Comparison of ENCODE assay signal across 11 cellular contexts in the genomic region with DNA sequence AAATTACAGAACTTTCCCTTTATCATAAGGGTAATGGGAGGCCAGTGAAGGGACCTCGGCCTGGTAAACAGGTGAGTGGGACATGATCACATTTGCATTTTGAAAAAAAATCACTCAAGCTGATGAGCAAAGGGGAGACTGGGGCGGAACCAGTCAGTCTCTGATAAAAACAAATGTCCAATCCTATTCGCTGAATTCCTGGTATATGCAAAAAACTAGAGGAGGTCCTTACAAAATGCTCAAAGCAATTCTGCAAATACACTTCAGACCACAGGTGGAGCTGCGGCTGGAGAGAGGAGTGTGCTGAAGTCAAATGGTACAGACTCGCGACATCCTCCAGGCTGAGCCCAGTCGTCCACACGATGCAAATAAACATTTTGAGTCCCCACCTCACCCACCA.
DNase-seq lines count a peak whose midpoint lies in the region; ATAC-seq, FAIRE-seq and TF ChIP-seq lines count a peak whose summit lies in the region.
"Had no signal": no experiment of that assay in that cellular context is flagged by ENCODE, and none has a peak within 500 bp of the region (broad histone marks: within the 10 kb centered on the region; RNA-seq: fewer than 3 reads in every experiment).

No MANE protein-coding gene starts in this region.

- TF ChIP-seq CTCF in SK-N-SH (IDR thresholded peaks at IDR 0.05) (peak; percentile 18; the same call in 1 of the 2 replicates), kidney (IDR thresholded peaks at IDR 0.05; ENCODE audit: borderline replicate concordance, extremely low read depth, insufficient read depth) (no peak)

- H3K4me1 ChIP-seq in SK-N-SH (ENCODE audit: control insufficient read depth in 1 of 2, insufficient read depth in 2 of 2, low read depth in 1 of 2, low read length in 1 of 2), result peaks cover 0 to 6% of the 10 kb centered on the region in 2 experiments; a peak in 1 of 4 replicates
- H3K4me1 ChIP-seq in kidney (ENCODE audit: control insufficient read depth in 1 of 2, insufficient read depth in 1 of 2, low read depth in 1 of 2, low read length in 2 of 2), result no peaks in the 10 kb centered on the region

- TF ChIP-seq RAD21 in SK-N-SH (IDR thresholded peaks at IDR 0.05; ENCODE audit: low read length), result no peak

- FAIRE-seq in kidney (lab: Jason Lieb, UNC), result no peak

- no peaks in the 10 kb centered on the region for H3K9me2 ChIP-seq in SK-N-SH

- H3F3A ChIP-seq in SK-N-SH (replicated peaks; ENCODE audit: insufficient read depth), result no peaks in the 10 kb centered on the region

- H3K27ac ChIP-seq in SK-N-SH (ENCODE audit: low read depth in 2 of 2, low read length in 1 of 2), result no peak overlapping the region
- no peak overlapping the region for H3K27ac ChIP-seq in kidney (ENCODE audit: low read depth in 2 of 2, low read length in 2 of 2)
- H3K27ac ChIP-seq: neutrophil had no signal

- H3K79me2 ChIP-seq in SK-N-SH (ENCODE audit: insufficient read depth), result peaks cover 96% of the 10 kb centered on the region

- H3K9me3 Mint-ChIP-seq in activated T-cell treated with anti-CD3 and anti-CD28 coated beads, Interleukin-2, amount 50 U/mL, for 72 hours, result no peaks in the 10 kb centered on the region
- no peaks in the 10 kb centered on the region for H3K9me3 Mint-ChIP-seq in stimulated activated naive CD8-positive, alpha-beta T cell treated with anti-CD3 and anti-CD28 coated beads, Interleukin-15, Interleukin-2, amounts not matched to agents 100 ng/mL and 50 ng/mL, for 24 hours

- H3K9me3 ChIP-seq in SK-N-SH, result no peaks in the 10 kb centered on the region
- no peaks in the 10 kb centered on the region for H3K9me3 ChIP-seq in kidney (ENCODE audit: control insufficient read depth in 1 of 2, low read length in 2 of 2)
- H3K9me3 ChIP-seq: neutrophil had no signal

- TF ChIP-seq EP300 in SK-N-SH (IDR thresholded peaks at IDR 0.05; ENCODE audit: borderline replicate concordance in 1 of 2, low read depth in 1 of 2, low read length in 1 of 2), result no peak

- H3K4me2 ChIP-seq in SK-N-SH, result no peak overlapping the region

- TF ChIP-seq POLR2A in erythroblast (IDR thresholded peaks at IDR 0.05; ENCODE audit: low read length), result no peak

- H3K27me3 ChIP-seq in SK-N-SH (ENCODE audit: insufficient read depth), result no peaks in the 10 kb centered on the region
- H3K27me3 ChIP-seq: neutrophil had no signal

- no peak overlapping the region for H3K4me3 ChIP-seq in SK-N-SH (ENCODE audit: low read depth in 2 of 2, low read length in 1 of 2)
- no peak overlapping the region for H3K4me3 ChIP-seq in kidney (ENCODE audit: low read length in 2 of 2)

- H3K4me1 Mint-ChIP-seq in activated T-cell treated with anti-CD3 and anti-CD28 coated beads, Interleukin-2, amount 50 U/mL, for 72 hours (ENCODE audit: low read depth), result peaks cover 98% of the 10 kb centered on the region
- peaks cover 100% of the 10 kb centered on the region for H3K4me1 Mint-ChIP-seq in stimulated activated naive CD8-positive, alpha-beta T cell treated with anti-CD3 and anti-CD28 coated beads, Interleukin-15, Interleukin-2, amounts not matched to agents 100 ng/mL and 50 ng/mL, for 24 hours (ENCODE audit: low read depth)

- H3K36me3 ChIP-seq in SK-N-SH (replicated peaks in 1 of 2; ENCODE audit: control insufficient read depth in 1 of 2, insufficient read depth in 2 of 2, low read length in 1 of 2) (no peaks in the 10 kb centered on the region), kidney (ENCODE audit: control insufficient read depth in 1 of 2, insufficient read depth in 2 of 2, low read length in 2 of 2) (no peaks in the 10 kb centered on the region)
- H3K36me3 ChIP-seq: neutrophil had no signal

- peak in 1 of 2 donors; percentile 6 for ATAC-seq in activated T-cell treated with anti-CD3 and anti-CD28 coated beads, Interleukin-2, amount 50 U/mL, for 72 hours (replicated peaks in 1 of 2)
- no peak for ATAC-seq in GM18907 (IDR thresholded peaks at IDR 0.05; ENCODE audit: unreplicated experiment)

- no peak overlapping the region for H2AFZ ChIP-seq in SK-N-SH (ENCODE audit: low read depth)

- no peaks in the 10 kb centered on the region for H3K36me3 Mint-ChIP-seq in activated T-cell treated with anti-CD3 and anti-CD28 coated beads, Interleukin-2, amount 50 U/mL, for 72 hours (ENCODE audit: insufficient read depth in 2 of 2)
- peaks cover 3% of the 10 kb centered on the region for H3K36me3 Mint-ChIP-seq in stimulated activated naive CD8-positive, alpha-beta T cell treated with anti-CD3 and anti-CD28 coated beads, Interleukin-15, Interleukin-2, amounts not matched to agents 100 ng/mL and 50 ng/mL, for 24 hours (ENCODE audit: low read depth)

- POLR2A ChIA-PET in SK-N-SH (lab: Yijun Ruan, JAX), result no interaction called here

- 96% methylated on average over 8 of the region's 8 CpGs for whole genome bisulfite sequencing in SK-N-SH (ENCODE audit: low lambda C conversion rate)

- H4K20me1 ChIP-seq in SK-N-SH (ENCODE audit: insufficient read depth), result no peaks in the 10 kb centered on the region

- intact Hi-C loops in kidney (cut with DNase I), result no loop called here

- no peaks in the 10 kb centered on the region for H3K27me3 Mint-ChIP-seq in activated T-cell treated with anti-CD3 and anti-CD28 coated beads, Interleukin-2, amount 50 U/mL, for 72 hours (ENCODE audit: low read depth)
- H3K27me3 Mint-ChIP-seq in stimulated activated naive CD8-positive, alpha-beta T cell treated with anti-CD3 and anti-CD28 coated beads, Interleukin-15, Interleukin-2, amounts not matched to agents 100 ng/mL and 50 ng/mL, for 24 hours, result no peaks in the 10 kb centered on the region

- DNase-seq in activated T-cell treated with anti-CD3 and anti-CD28 coated beads, Interleukin-2, amount 50 U/mL, for 72 hours, result peak; percentile 38
- DNase-seq in activated T-cell treated with anti-CD3 and anti-CD28 coated beads for 4 hours, result no peak
- DNase-seq in SK-N-SH, result no peak
- peak; percentile 21 to 25 for DNase-seq in erythroblast (lab: John Stamatoyannopoulos, UW)
- no peak for DNase-seq in HT-29 (ENCODE audit: low spot score)
- no peak for DNase-seq in kidney
- DNase-seq: DMS153, NCI-H187 treated with DMSO at 0.1 percent for 48 hours had no signal

- H3K4me3 Mint-ChIP-seq in activated T-cell treated with anti-CD3 and anti-CD28 coated beads, Interleukin-2, amount 50 U/mL, for 72 hours, result peak overlapping the region; percentile 56 to 61
- peak overlapping the region; percentile 77 for H3K4me3 Mint-ChIP-seq in stimulated activated naive CD8-positive, alpha-beta T cell treated with anti-CD3 and anti-CD28 coated beads, Interleukin-15, Interleukin-2, amounts not matched to agents 100 ng/mL and 50 ng/mL, for 24 hours

- CTCF ChIA-PET in SK-N-SH (lab: Yijun Ruan, JAX), result interaction anchor here (0.6 to 1.2 kb wide), 4 partner anchors 16 to 886 kb away, joined by 3 to 4 read pairs (median 4); no protein-coding TSS in a partner anchor

- H3K27ac Mint-ChIP-seq in activated T-cell treated with anti-CD3 and anti-CD28 coated beads, Interleukin-2, amount 50 U/mL, for 72 hours, result no peak overlapping the region
- peak overlapping the region; percentile 83 for H3K27ac Mint-ChIP-seq in stimulated activated naive CD8-positive, alpha-beta T cell treated with anti-CD3 and anti-CD28 coated beads, Interleukin-15, Interleukin-2, amounts not matched to agents 100 ng/mL and 50 ng/mL, for 24 hours

- H3K9ac ChIP-seq in SK-N-SH (no peak overlapping the region), kidney (ENCODE audit: low read length in 2 of 2) (no peak overlapping the region)

TF ChIP-seq in SK-N-SH, 30 proteins besides CTCF, POLR2A, EP300 and RAD21 (continues in another document):
- TF ChIP-seq, protein P1, sequence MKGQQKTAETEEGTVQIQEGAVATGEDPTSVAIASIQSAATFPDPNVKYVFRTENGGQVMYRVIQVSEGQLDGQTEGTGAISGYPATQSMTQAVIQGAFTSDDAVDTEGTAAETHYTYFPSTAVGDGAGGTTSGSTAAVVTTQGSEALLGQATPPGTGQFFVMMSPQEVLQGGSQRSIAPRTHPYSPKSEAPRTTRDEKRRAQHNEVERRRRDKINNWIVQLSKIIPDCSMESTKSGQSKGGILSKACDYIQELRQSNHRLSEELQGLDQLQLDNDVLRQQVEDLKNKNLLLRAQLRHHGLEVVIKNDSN (IDR thresholded peaks at IDR 0.05; ENCODE audit: borderline replicate concordance, low read depth), result no peak
- TF ChIP-seq TEAD4 (IDR thresholded peaks at IDR 0.05; ENCODE audit: borderline replicate concordance, insufficient read depth) (no peak), CHD2 (IDR thresholded peaks at IDR 0.05; ENCODE audit: low read length, partially characterized antibody) (no peak), JUND (IDR thresholded peaks at IDR 0.05) (no peak), POLR2AphosphoS5 (IDR thresholded peaks at IDR 0.05; ENCODE audit: low read depth, low read length) (no peak), TCF12 (IDR thresholded peaks at IDR 0.05) (no peak), SMC3 (IDR thresholded peaks at IDR 0.05; ENCODE audit: low read depth, low read length) (no peak), GATA2 (CRISPR knock-in tag; IDR thresholded peaks at IDR 0.05) (no peak), NRF1 (IDR thresholded peaks at IDR 0.05; ENCODE audit: low read depth, low read length) (no peak), RXRA (IDR thresholded peaks at IDR 0.05; ENCODE audit: borderline replicate concordance, low read depth) (no peak)
- TF ChIP-seq, protein P2, sequence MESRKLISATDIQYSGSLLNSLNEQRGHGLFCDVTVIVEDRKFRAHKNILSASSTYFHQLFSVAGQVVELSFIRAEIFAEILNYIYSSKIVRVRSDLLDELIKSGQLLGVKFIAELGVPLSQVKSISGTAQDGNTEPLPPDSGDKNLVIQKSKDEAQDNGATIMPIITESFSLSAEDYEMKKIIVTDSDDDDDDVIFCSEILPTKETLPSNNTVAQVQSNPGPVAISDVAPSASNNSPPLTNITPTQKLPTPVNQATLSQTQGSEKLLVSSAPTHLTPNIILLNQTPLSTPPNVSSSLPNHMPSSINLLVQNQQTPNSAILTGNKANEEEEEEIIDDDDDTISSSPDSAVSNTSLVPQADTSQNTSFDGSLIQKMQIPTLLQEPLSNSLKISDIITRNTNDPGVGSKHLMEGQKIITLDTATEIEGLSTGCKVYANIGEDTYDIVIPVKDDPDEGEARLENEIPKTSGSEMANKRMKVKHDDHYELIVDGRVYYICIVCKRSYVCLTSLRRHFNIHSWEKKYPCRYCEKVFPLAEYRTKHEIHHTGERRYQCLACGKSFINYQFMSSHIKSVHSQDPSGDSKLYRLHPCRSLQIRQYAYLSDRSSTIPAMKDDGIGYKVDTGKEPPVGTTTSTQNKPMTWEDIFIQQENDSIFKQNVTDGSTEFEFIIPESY (IDR thresholded peaks at IDR 0.05; ENCODE audit: borderline replicate concordance, low read depth), result no peak
- TF ChIP-seq, protein P3, sequence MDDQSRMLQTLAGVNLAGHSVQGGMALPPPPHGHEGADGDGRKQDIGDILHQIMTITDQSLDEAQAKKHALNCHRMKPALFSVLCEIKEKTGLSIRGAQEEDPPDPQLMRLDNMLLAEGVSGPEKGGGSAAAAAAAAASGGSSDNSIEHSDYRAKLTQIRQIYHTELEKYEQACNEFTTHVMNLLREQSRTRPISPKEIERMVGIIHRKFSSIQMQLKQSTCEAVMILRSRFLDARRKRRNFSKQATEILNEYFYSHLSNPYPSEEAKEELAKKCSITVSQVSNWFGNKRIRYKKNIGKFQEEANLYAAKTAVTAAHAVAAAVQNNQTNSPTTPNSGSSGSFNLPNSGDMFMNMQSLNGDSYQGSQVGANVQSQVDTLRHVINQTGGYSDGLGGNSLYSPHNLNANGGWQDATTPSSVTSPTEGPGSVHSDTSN (IDR thresholded peaks at IDR 0.05), result no peak

Comparison
In these comparisons a context has a peak if more than half of its experiments do, and no peak if none do; other contexts are left out.
1. DNase-seq: peak in activated T-cell treated with anti-CD3 and anti-CD28 coated beads, Interleukin-2, amount 50 U/mL, for 72 hours (2 of 2) and erythroblast (2 of 2); none in activated T-cell treated with anti-CD3 and anti-CD28 coated beads for 4 hours (single experiment), SK-N-SH (single experiment), HT-29 (single experiment) and kidney (single experiment).